13 cellular contexts compared by ENCODE assay signal in genomic region chrX:20500171-20500865, GRCh38.
A peak's percentile ranks its signal among the peaks of the same experiment; 100 is the strongest.
DNase-seq lines count a peak whose midpoint lies in the region; ATAC-seq and TF ChIP-seq lines count a peak whose summit lies in the region.
"Had no signal": no experiment of that assay in that cellular context is flagged by ENCODE, and none has a peak within 500 bp of the region (broad histone marks: within the 10 kb centered on the region; RNA-seq: fewer than 3 reads in every experiment).

No MANE protein-coding gene starts in this region.

- H3K36me3 Mint-ChIP-seq in T-helper 1 cell treated with Interleukin-12 subunit alpha and Interleukin-12 subunit beta and Interleukin-4 antibody, amounts not matched to agents 30 μg/mL and 1 μg/mL, for 36 hours (ENCODE audit: low read depth) = peaks cover 1% of the 10 kb centered on the region
- H3K36me3 Mint-ChIP-seq in natural killer cell = no peaks in the 10 kb centered on the region
- H3K36me3 Mint-ChIP-seq: IgD-negative memory B cell, memory B cell had no signal

- peak overlapping the region; percentile 64 for H3K4me3 Mint-ChIP-seq in T-helper 1 cell treated with Interleukin-12 subunit alpha and Interleukin-12 subunit beta and Interleukin-4 antibody, amounts not matched to agents 30 μg/mL and 1 μg/mL, for 36 hours
- H3K4me3 Mint-ChIP-seq in natural killer cell = no peak overlapping the region
- H3K4me3 Mint-ChIP-seq: IgD-negative memory B cell, memory B cell had no signal

- H3K9me3 Mint-ChIP-seq in T-helper 1 cell treated with Interleukin-12 subunit alpha and Interleukin-12 subunit beta and Interleukin-4 antibody, amounts not matched to agents 30 μg/mL and 1 μg/mL, for 36 hours = no peaks in the 10 kb centered on the region
- no peaks in the 10 kb centered on the region for H3K9me3 Mint-ChIP-seq in natural killer cell
- H3K9me3 Mint-ChIP-seq: IgD-negative memory B cell, memory B cell had no signal

- no peak for TF ChIP-seq CTCF in natural killer cell (IDR thresholded peaks at IDR 0.05)

- peak; percentile 48 to 56 for ATAC-seq in activated CD4-positive, CD25-positive, alpha-beta regulatory T cell treated with anti-CD3 and anti-CD28 coated beads, Interleukin-2, amount 50 U/mL, for 24 hours
- ATAC-seq in HG02852 (IDR thresholded peaks at IDR 0.05; ENCODE audit: unreplicated experiment) = peak; percentile 69
- peak in 2 of 3 donors; percentile 37 to 57 for ATAC-seq in natural killer cell

- H3K27ac Mint-ChIP-seq in T-helper 1 cell treated with Interleukin-12 subunit alpha and Interleukin-12 subunit beta and Interleukin-4 antibody, amounts not matched to agents 30 μg/mL and 1 μg/mL, for 36 hours = peak overlapping the region; percentile 77
- H3K27ac Mint-ChIP-seq in natural killer cell = no peak overlapping the region
- H3K27ac Mint-ChIP-seq: IgD-negative memory B cell, memory B cell had no signal

- peaks cover 47% of the 10 kb centered on the region for H3K27me3 Mint-ChIP-seq in T-helper 1 cell treated with Interleukin-12 subunit alpha and Interleukin-12 subunit beta and Interleukin-4 antibody, amounts not matched to agents 30 μg/mL and 1 μg/mL, for 36 hours (ENCODE audit: low read depth)
- H3K27me3 Mint-ChIP-seq in natural killer cell (ENCODE audit: low read depth in 2 of 2) = peaks cover 0 to 14% of the 10 kb centered on the region in 2 donors

- intact Hi-C loops in natural killer cell (cut with micrococcal nuclease) = no loop called here

- DNase-seq in activated CD4-positive, CD25-positive, alpha-beta regulatory T cell treated with anti-CD3 and anti-CD28 coated beads, Interleukin-2, amount 50 U/mL, for 72 hours = no peak
- no peak for DNase-seq in natural killer cell
- DNase-seq in ecto neural progenitor cell (ENCODE audit: low spot score) = no peak
- DNase-seq in NCI-H2171 treated with DMSO at 0.1 percent for 48 hours (lab: John Stamatoyannopoulos, UW) = no peak
- no peak for DNase-seq in iPS-NIHi7 (ENCODE audit: extremely low spot score)
- DNase-seq: 8988T; effector CD8-positive, alpha-beta T cell; retina had no signal

- peaks cover 22% of the 10 kb centered on the region for H3K4me1 Mint-ChIP-seq in T-helper 1 cell treated with Interleukin-12 subunit alpha and Interleukin-12 subunit beta and Interleukin-4 antibody, amounts not matched to agents 30 μg/mL and 1 μg/mL, for 36 hours (ENCODE audit: low read depth)
- H3K4me1 Mint-ChIP-seq in natural killer cell = peaks cover 8 to 11% of the 10 kb centered on the region in 2 donors
- H3K4me1 Mint-ChIP-seq: IgD-negative memory B cell, memory B cell had no signal
